In genomic region chr3:32959370-32959769, GRCh38 we compare ENCODE assay signal across 19 cellular contexts. TPM values are rescaled to one million over a fixed set of nuclear protein-coding genes. Genes with fewer than 3 reads are reported as not detected.
DNase-seq lines count a peak whose midpoint lies in the region; ATAC-seq, FAIRE-seq and TF ChIP-seq lines count a peak whose summit lies in the region.
"Had no signal": no experiment of that assay in that cellular context is flagged by ENCODE, and none has a peak within 500 bp of the region (broad histone marks: within the 10 kb centered on the region; RNA-seq: fewer than 3 reads in every experiment).

No MANE protein-coding gene starts in this region.

- H4K20me1 ChIP-seq in K562 (replicated peaks; ENCODE audit: control insufficient read depth, insufficient read depth, low read length): no peaks in the 10 kb centered on the region
- H4K20me1 ChIP-seq in neural progenitor cell (ENCODE audit: low read depth): no peaks in the 10 kb centered on the region

- no TSS peak for BruUV-seq in K562 (replicated peaks; lab: Mats Ljungman, UMichigan)

- ATAC-seq in K562 (peak; percentile 83), GM19351 (IDR thresholded peaks at IDR 0.05; ENCODE audit: unreplicated experiment) (no peak)

- TF ChIP-seq RAD21 in Ishikawa (IDR thresholded peaks at IDR 0.05; ENCODE audit: low read depth): no peak
- no peak for TF ChIP-seq RAD21 in K562 (CRISPR knock-in tag; conservative IDR thresholded peaks at IDR 0.05 in 1 of 2, IDR thresholded peaks at IDR 0.05 in 1 of 2)

- H2AFZ ChIP-seq in K562 (ENCODE audit: low read depth, low read length): no peak overlapping the region
- H2AFZ ChIP-seq in neural progenitor cell (replicated peaks): no peak overlapping the region

- peak overlapping the region; percentile 9 for H3K4me3 Mint-ChIP-seq in activated CD4-positive, alpha-beta T cell treated with anti-CD3 and anti-CD28 coated beads, Interleukin-2, amount 10 ng/mL, durations not matched to agents 24 days and 14 days
- no peak overlapping the region for H3K4me3 Mint-ChIP-seq in neural progenitor cell

- 0 out of 2 replicates have a peak, but pooled peaks cover 2% of the 10 kb centered on the region for H3K9me3 ChIP-seq in K562 (replicated peaks; ENCODE audit: control insufficient read depth, insufficient read depth, low read depth, low read length)
- no peaks in the 10 kb centered on the region for H3K9me3 ChIP-seq in neural progenitor cell (ENCODE audit: low read depth)

- H3K36me3 Mint-ChIP-seq in activated CD4-positive, alpha-beta T cell treated with anti-CD3 and anti-CD28 coated beads, Interleukin-2, amount 10 ng/mL, durations not matched to agents 24 days and 14 days (ENCODE audit: low read depth): peaks cover 32% of the 10 kb centered on the region
- H3K36me3 Mint-ChIP-seq in neural progenitor cell: no peaks in the 10 kb centered on the region

- H3K27ac ChIP-seq in K562 (ENCODE audit: extremely low read depth, low read depth, low read length) (no peak overlapping the region), neural progenitor cell (no peak overlapping the region)
- H3K27ac ChIP-seq: C4-2B had no signal

- TF ChIP-seq EP300 in Ishikawa (IDR thresholded peaks at IDR 0.05; ENCODE audit: borderline replicate concordance): no peak
- TF ChIP-seq EP300 in K562 (IDR thresholded peaks at IDR 0.05; ENCODE audit: low read length): no peak

- H3K9me3 Mint-ChIP-seq in activated CD4-positive, alpha-beta T cell treated with anti-CD3 and anti-CD28 coated beads, Interleukin-2, amount 10 ng/mL, durations not matched to agents 24 days and 14 days: peaks cover 4% of the 10 kb centered on the region
- H3K9me3 Mint-ChIP-seq in neural progenitor cell: peaks cover 2% of the 10 kb centered on the region

- H3F3A ChIP-seq in neural progenitor cell (ENCODE audit: low read depth): no peaks in the 10 kb centered on the region

- DNase-seq in activated CD4-positive, alpha-beta T cell treated with anti-CD3 and anti-CD28 coated beads, Interleukin-2, amount 10 ng/mL, durations not matched to agents 24 days and 14 days: no peak
- no peak for DNase-seq in activated CD4-positive, alpha-beta T cell treated with anti-CD3 and anti-CD28 coated beads, Interleukin-2, amount 50 U/mL, for 4 hours
- DNase-seq in K562 (ENCODE audit: extremely low read depth in 1 of 4, low spot score in 3 of 4) (peak in 1 of 4 experiments; percentile 39), neural progenitor cell (ENCODE audit: low spot score) (peak; percentile 46), medulla oblongata (ENCODE audit: extremely low spot score) (no peak)
- no peak for DNase-seq in stimulated activated CD8-positive, alpha-beta memory T cell treated with anti-CD3 and anti-CD28 coated beads, Interleukin-4, amount 100 ng/mL, for 48 hours
- DNase-seq: erythroblast; NCI-H446; posterior cingulate gyrus; SHP77 treated with DMSO at 0.1 percent for 48 hours; stimulated activated CD4-positive, alpha-beta T cell treated with anti-CD3 and anti-CD28 coated beads, Interleukin-12 subunit alpha, Interleukin-12 subunit beta, amount 100 ng/mL, for 4 hours; substantia nigra had no signal

- 20% methylated on average over 3 of the region's 3 CpGs for WGBS in K562 (ENCODE audit: insufficient coverage, low coverage, missing lambda C conversion rate)

- POLR2A ChIA-PET in K562 (lab: Yijun Ruan, JAX): interaction anchor here (0.6 to 1.7 kb wide), 3 partner anchors 9 to 959 kb away, joined by 3 to 4 read pairs (median 3); no protein-coding TSS in a partner anchor

- in situ Hi-C loops in K562 (cut with MboI): loop anchor here (10.0 kb wide), 1 partner anchor 415 kb away; no protein-coding TSS in a partner anchor

- H3K27me3 ChIP-seq in K562 (ENCODE audit: control insufficient read depth in 2 of 2, insufficient read depth in 2 of 2, low read length in 2 of 2) (no peaks in the 10 kb centered on the region), neural progenitor cell (no peaks in the 10 kb centered on the region)

- no peak for TF ChIP-seq POLR2A in K562 (conservative IDR thresholded peaks at IDR 0.05)

- no peak for FAIRE-seq in K562 (lab: Jason Lieb, UNC)

- H3K27me3 Mint-ChIP-seq in activated CD4-positive, alpha-beta T cell treated with anti-CD3 and anti-CD28 coated beads, Interleukin-2, amount 10 ng/mL, durations not matched to agents 24 days and 14 days: no peaks in the 10 kb centered on the region
- no peaks in the 10 kb centered on the region for H3K27me3 Mint-ChIP-seq in neural progenitor cell (ENCODE audit: insufficient read depth, low read depth)

- H3K27ac Mint-ChIP-seq in activated CD4-positive, alpha-beta T cell treated with anti-CD3 and anti-CD28 coated beads, Interleukin-2, amount 10 ng/mL, durations not matched to agents 24 days and 14 days: peak overlapping the region; percentile 96
- no peak overlapping the region for H3K27ac Mint-ChIP-seq in neural progenitor cell

- TF ChIP-seq CTCF in K562 (IDR thresholded peaks at IDR 0.05 in 2 of 3, conservative IDR thresholded peaks at IDR 0.05 in 1 of 3; ENCODE audit: insufficient read depth in 2 of 3, low read depth in 1 of 3, low read length in 3 of 3) (no peak), neural progenitor cell (IDR thresholded peaks at IDR 0.05) (no peak)

- H3K79me2 ChIP-seq in K562 (ENCODE audit: control insufficient read depth, insufficient read depth, low read length): no peaks in the 10 kb centered on the region
- H3K79me2 ChIP-seq in neural progenitor cell (ENCODE audit: low read depth): no peaks in the 10 kb centered on the region

- peaks cover 48% of the 10 kb centered on the region for H3K4me1 Mint-ChIP-seq in activated CD4-positive, alpha-beta T cell treated with anti-CD3 and anti-CD28 coated beads, Interleukin-2, amount 10 ng/mL, durations not matched to agents 24 days and 14 days
- H3K4me1 Mint-ChIP-seq in neural progenitor cell: no peaks in the 10 kb centered on the region

- H3K4me1 ChIP-seq in K562 (replicated peaks in 1 of 2; ENCODE audit: control insufficient read depth in 2 of 2, insufficient read depth in 2 of 2, low read length in 2 of 2) (no peaks in the 10 kb centered on the region; a peak in 2 of 5 replicates), neural progenitor cell (peaks cover 4% of the 10 kb centered on the region)

- CTCF ChIA-PET in K562 (lab: Yijun Ruan, JAX; ENCODE audit: low intra/inter-chr PET ratio): no interaction called here

- H3K36me3 ChIP-seq in K562 (ENCODE audit: control insufficient read depth, insufficient read depth, low read length) (no peaks in the 10 kb centered on the region), neural progenitor cell (no peaks in the 10 kb centered on the region)

- peak overlapping the region in 1 of 2 experiments; percentile 38; a peak in 1 of 4 replicates for H3K9ac ChIP-seq in K562 (ENCODE audit: insufficient read depth in 1 of 2, low read depth in 2 of 2, low read length in 2 of 2)
- no peak overlapping the region for H3K9ac ChIP-seq in neural progenitor cell

- no peak overlapping the region for H3K4me3 ChIP-seq in K562
- no peak overlapping the region for H3K4me3 ChIP-seq in neural progenitor cell

- H3K4me2 ChIP-seq in K562 (ENCODE audit: insufficient read depth, low read length) (no peak overlapping the region), neural progenitor cell (no peak overlapping the region)

- intact Hi-C loops in activated CD4-positive, alpha-beta T cell treated with anti-CD3 and anti-CD28 coated beads, Interleukin-2, amount 10 ng/mL, durations not matched to agents 24 days and 14 days (cut with micrococcal nuclease): no loop called here
- intact Hi-C loops in K562 (cut with micrococcal nuclease): no loop called here

- no peaks in the 10 kb centered on the region for H3K9me1 ChIP-seq in K562 (ENCODE audit: control insufficient read depth, insufficient read depth, low read length)

TF ChIP-seq in Ishikawa, 13 proteins besides CTCF, POLR2A, EP300 and RAD21 (continues in another document):
- no peak for TF ChIP-seq EGR1 (IDR thresholded peaks at IDR 0.05)

TF ChIP-seq in K562, 482 proteins besides CTCF, POLR2A, EP300 and RAD21:
- TF ChIP-seq ZBTB7A (IDR thresholded peaks at IDR 0.05; ENCODE audit: borderline replicate concordance, control insufficient read depth, low read depth, low read length) (0 out of 2 replicates have a peak, but pooled peaks have one; percentile 47), PTRF (tag; IDR thresholded peaks at IDR 0.05) (no peak), HNRNPUL1 (IDR thresholded peaks at IDR 0.05; ENCODE audit: low read length) (no peak), HMBOX1 (IDR thresholded peaks at IDR 0.05) (peak; percentile 60; the same call in 1 of the 2 replicates), EHMT2 (IDR thresholded peaks at IDR 0.05) (peak; percentile 68; the same call in 1 of the 2 replicates)

RNA-seq across cellular contexts. Expression of gene CCR4, which starts 7.9 kb away (rescaled TPM):
- total RNA-seq in activated CD4-positive, alpha-beta T cell treated with anti-CD3 and anti-CD28 coated beads, Interleukin-2, amount 10 ng/mL, durations not matched to agents 24 days and 14 days: 86.6 and 88.9 TPM in 2 replicates
- total RNA-seq in K562 (2011; cell fraction: chromatin; rRNA removed; ENCODE audit: low replicate concordance): 0.65 and 1.2 TPM in 2 replicates
- 0.83 and 0.92 TPM in 2 replicates for total RNA-seq in K562 (2011; cell fraction: nucleolus; rRNA removed)
- total RNA-seq in K562 (2011; cell fraction: nucleoplasm; rRNA removed): 0.88 and 1.1 TPM in 2 replicates
- total RNA-seq in K562 (2014; rRNA removed) (0.20 and 0.45 TPM in 2 replicates), K562 (2014; rRNA removed; fragmentation: Illumina TruSeq; extraction: Trizol) (0.22 and 0.45 TPM in 2 replicates), K562 (2015; rRNA removed; fragmentation: Illumina TruSeq; extraction: Trizol) (0.04 TPM in 1 of 2 replicates, not detected in the other), K562 (2021) (0.47 and 0.49 TPM in 2 replicates), neural progenitor cell (ENCODE audit: low replicate concordance) (not detected in 2 replicates)
- polyA plus RNA-seq in K562 (2011; rRNA removed) (0.27 and 0.47 TPM in 2 replicates), K562 (2014; fragmentation: Illumina TruSeq; extraction: Trizol) (0.28 and 0.33 TPM in 2 replicates), K562 (2014; fragmentation: Nextera tagmentation; extraction: Ambion mirVana) (under 1 TPM in 1 of 2 experiments, not detected in 1; 0.04 TPM), K562 (2014; rRNA removed) (0.19 and 0.20 TPM in 2 replicates)
- 0.25 and 0.36 TPM in 2 replicates for polyA plus RNA-seq in K562 (2011; cell fraction: cytosol; rRNA removed)
- 0.17 and 0.21 TPM in 2 replicates for polyA plus RNA-seq in K562 (2011; cell fraction: nucleus; rRNA removed)
- polyA plus RNA-seq in K562 (2012): 0.07 TPM in 2 replicates
- polyA minus RNA-seq in K562 (2011; rRNA and poly(A)+ RNA removed): 0.39 and 0.77 TPM in 2 replicates
- 0.38 and 0.64 TPM in 2 replicates for polyA minus RNA-seq in K562 (2011; cell fraction: cytosol; rRNA and poly(A)+ RNA removed)
- polyA minus RNA-seq in K562 (2011; cell fraction: nucleus; rRNA and poly(A)+ RNA removed): 0.22 and 0.27 TPM in 2 replicates
- total RNA-seq: A172, chondrocyte, Daoy, kidney epithelial cell had no signal

Comparison
In these comparisons a context has a peak if more than half of its experiments do, and no peak if none do; other contexts are left out.
1. RNA of gene CCR4, which starts 7.9 kb away (total RNA-seq): 86.6 to 88.9 TPM in activated CD4-positive, alpha-beta T cell treated with anti-CD3 and anti-CD28 coated beads, Interleukin-2, amount 10 ng/mL, durations not matched to agents 24 days and 14 days; 0.04 to 1.2 TPM in K562 and not detected in neural progenitor cell; every median in the first group is over 10 times any median in the second.